Comparison of ENCODE assay signal across 17 cellular contexts in the genomic region with DNA sequence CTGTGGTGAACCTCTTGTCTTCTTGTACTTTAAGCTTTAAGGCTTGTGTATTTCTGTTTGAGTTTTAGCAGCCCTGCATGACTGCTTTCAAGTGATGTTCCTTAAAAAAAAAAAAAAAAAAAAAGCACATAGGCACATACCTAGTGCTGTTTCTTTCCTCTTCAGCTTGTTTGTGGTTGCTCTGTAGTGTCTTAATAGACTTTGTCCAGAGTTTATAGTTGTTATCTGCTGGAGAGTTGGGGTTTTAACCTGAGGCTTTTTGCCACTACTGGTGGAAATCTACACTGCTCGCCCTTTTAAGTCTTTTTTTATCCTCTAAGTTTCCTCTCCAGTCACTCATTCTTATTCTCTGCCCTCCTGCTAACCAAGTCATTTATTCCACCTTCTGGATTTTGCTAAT. TPM values are rescaled to one million over a fixed set of nuclear protein-coding genes. Genes with fewer than 3 reads are reported as not detected.
DNase-seq lines count a peak whose midpoint lies in the region; ATAC-seq, FAIRE-seq and TF ChIP-seq lines count a peak whose summit lies in the region.
"Had no signal": no experiment of that assay in that cellular context is flagged by ENCODE, and none has a peak within 500 bp of the region (broad histone marks: within the 10 kb centered on the region; RNA-seq: fewer than 3 reads in every experiment).

No MANE protein-coding gene starts in this region.

- peaks cover 3% of the 10 kb centered on the region for H3K36me3 ChIP-seq in CD4-positive, CD25-positive, alpha-beta regulatory T cell (ENCODE audit: control insufficient read depth, insufficient read depth, low read length)
- H3K36me3 ChIP-seq in DND-41 (ENCODE audit: insufficient read depth, low read length), result 0 out of 2 replicates have a peak, but pooled peaks cover 2% of the 10 kb centered on the region
- H3K36me3 ChIP-seq in GM12878 (ENCODE audit: control insufficient read depth in 2 of 2, insufficient read depth in 2 of 2, low read length in 1 of 2), result peaks cover 0 to under 1% of the 10 kb centered on the region in 2 experiments; a peak in 3 of 4 replicates
- H3K36me3 ChIP-seq: ovary, SJSA1 had no signal

- no TSS peak for BruUV-seq in GM12878 (replicated peaks; lab: Mats Ljungman, UMichigan)

- no peak for TF ChIP-seq RAD21 in GM12878 (IDR thresholded peaks at IDR 0.05; ENCODE audit: insufficient read depth, low read depth, low read length)

- no peak overlapping the region for H3K9ac ChIP-seq in DND-41 (ENCODE audit: low read depth, low read length)
- no peak overlapping the region for H3K9ac ChIP-seq in GM12878 (ENCODE audit: control insufficient read depth, insufficient read depth, low read length)

- CTCF ChIA-PET in GM12878 (lab: Yijun Ruan, JAX), result interaction anchor here (1.1 to 4.8 kb wide), 8 partner anchors 10 to 100 kb away, joined by 3 to 22 read pairs (median 4); no protein-coding TSS in a partner anchor

- H3K27ac Mint-ChIP-seq in CD4-positive, CD25-positive, alpha-beta regulatory T cell, result peak overlapping the region in 2 of 3 donors; percentile 42 to 78
- H3K27ac Mint-ChIP-seq in naive B cell, result peak overlapping the region in 5 of 6 donors; percentile 70 to 92 (median 82)

- H3K36me3 Mint-ChIP-seq in CD4-positive, CD25-positive, alpha-beta regulatory T cell, result peaks cover 2% of the 10 kb centered on the region
- peaks cover 0 to 2% of the 10 kb centered on the region in 2 donors for H3K36me3 Mint-ChIP-seq in naive B cell

- FAIRE-seq in GM12878 (lab: Jason Lieb, UNC), result no peak

- TF ChIP-seq EP300 in GM12878 (IDR thresholded peaks at IDR 0.05; ENCODE audit: borderline replicate concordance in 1 of 2, control insufficient read depth in 1 of 2, low read depth in 2 of 2, low read length in 2 of 2), result no peak

- intact Hi-C loops in GM12878 (cut with micrococcal nuclease; ENCODE audit: unreplicated experiment), result no loop called here

- peaks cover 60 to 93% (median 76%) of the 10 kb centered on the region in 4 donors for H3K4me1 Mint-ChIP-seq in CD4-positive, CD25-positive, alpha-beta regulatory T cell
- H3K4me1 Mint-ChIP-seq in naive B cell, result peaks cover 68 to 94% (median 77%) of the 10 kb centered on the region in 3 donors

- H3K27me3 ChIP-seq in CD4-positive, CD25-positive, alpha-beta regulatory T cell (ENCODE audit: control insufficient read depth, insufficient read depth, low read length), result no peaks in the 10 kb centered on the region
- no peaks in the 10 kb centered on the region for H3K27me3 ChIP-seq in DND-41 (ENCODE audit: insufficient read depth, low read length, poor library complexity)
- H3K27me3 ChIP-seq in GM12878 (replicated peaks in 1 of 2; ENCODE audit: control insufficient read depth in 2 of 2, insufficient read depth in 2 of 2, low read length in 1 of 2), result no peaks in the 10 kb centered on the region
- H3K27me3 ChIP-seq: BE2C, ovary, SJSA1 had no signal

- SMC1A ChIA-PET in GM12878 (lab: Charles Lee; ENCODE audit: uncharacterized antibody, unreplicated experiment), result interaction anchor here (0.8 to 4.6 kb wide), 10 partner anchors 9 to 100 kb away, joined by 3 to 21 read pairs (median 6); no protein-coding TSS in a partner anchor

- no peak for DNase-seq in CD4-positive, CD25-positive, alpha-beta regulatory T cell
- DNase-seq in DND-41 (no peak), GM12878 (ENCODE audit: low read depth, low spot score) (no peak), naive B cell (no peak), NCI-H1105 (lab: John Stamatoyannopoulos, UW) (no peak), substantia nigra (lab: John Stamatoyannopoulos, UW) (no peak), GM13976 (ENCODE audit: low spot score) (no peak)
- DNase-seq: activated naive CD4-positive, alpha-beta T cell treated with anti-CD3 and anti-CD28 coated beads, Interleukin-2, amount 50 U/mL, for 16 hours; BE2C; Kasumi-1; mesendoderm; NCI-H1436 treated with DMSO at 0.1 percent for 48 hours; NCI-H446; ovary had no signal

- in situ Hi-C loops in GM12878 (cut with MboI) (no loop called here), GM13976 (cut with MboI; ENCODE audit: low sequenced_read_pairs, unreplicated experiment) (no loop called here)

- ATAC-seq in CD4-positive, CD25-positive, alpha-beta regulatory T cell (ENCODE audit: low read depth in 2 of 2), result no peak
- peak; percentile 62 for ATAC-seq in DND-41 (ENCODE audit: insufficient read depth, low read depth)
- peak; percentile 29 for ATAC-seq in GM12878
- peak; percentile 46 to 52 for ATAC-seq in naive B cell (ENCODE audit: low read depth in 2 of 2)
- no peak for ATAC-seq in HG03139 (IDR thresholded peaks at IDR 0.05; ENCODE audit: unreplicated experiment)

- H3K4me3 ChIP-seq in CD4-positive, CD25-positive, alpha-beta regulatory T cell (ENCODE audit: low read depth, low read length), result peak overlapping the region; percentile 23
- no peak overlapping the region for H3K4me3 ChIP-seq in DND-41 (ENCODE audit: low read depth in 1 of 2, low read length in 2 of 2)
- no peak overlapping the region for H3K4me3 ChIP-seq in GM12878
- H3K4me3 ChIP-seq: ovary, SJSA1, skin epidermis had no signal

- RAD21 ChIA-PET in GM12878 (lab: Charles Lee; ENCODE audit: unreplicated experiment), result interaction anchor here (1.1 to 1.8 kb wide), 3 partner anchors 24 to 100 kb away, joined by 3 to 4 read pairs (median 4); no protein-coding TSS in a partner anchor

- peaks cover 0 to 1% (median 0%) of the 10 kb centered on the region in 7 donors for H3K9me3 Mint-ChIP-seq in CD4-positive, CD25-positive, alpha-beta regulatory T cell
- peaks cover 0 to 1% (median 0%) of the 10 kb centered on the region in 7 donors for H3K9me3 Mint-ChIP-seq in naive B cell

- no peaks in the 10 kb centered on the region for H3K9me3 ChIP-seq in CD4-positive, CD25-positive, alpha-beta regulatory T cell (ENCODE audit: control insufficient read depth in 2 of 2, low read length in 2 of 2)
- H3K9me3 ChIP-seq in DND-41 (ENCODE audit: insufficient read depth, low read length, severe bottlenecking) (no peaks in the 10 kb centered on the region), GM12878 (replicated peaks; ENCODE audit: control insufficient read depth, insufficient read depth, low read length) (no peaks in the 10 kb centered on the region)
- H3K9me3 ChIP-seq: BE2C, ovary, SJSA1 had no signal

- H3K79me2 ChIP-seq in DND-41 (ENCODE audit: insufficient read depth, low read length), result peaks cover 98% of the 10 kb centered on the region
- peaks cover 92% of the 10 kb centered on the region for H3K79me2 ChIP-seq in GM12878 (ENCODE audit: control insufficient read depth, insufficient read depth, low read length)

- no peak overlapping the region for H3K27ac ChIP-seq in CD4-positive, CD25-positive, alpha-beta regulatory T cell (ENCODE audit: insufficient read depth, low read length, poor library complexity, severe bottlenecking)
- H3K27ac ChIP-seq in DND-41 (ENCODE audit: low read length), result no peak overlapping the region
- H3K27ac ChIP-seq in GM12878 (ENCODE audit: control insufficient read depth, insufficient read depth), result no peak overlapping the region
- H3K27ac ChIP-seq in substantia nigra (ENCODE audit: low read depth, low read length, poor library complexity, severe bottlenecking), result no peak overlapping the region
- H3K27ac ChIP-seq: ovary, SJSA1, skin epidermis had no signal

- TF ChIP-seq CTCF in DND-41 (IDR thresholded peaks at IDR 0.05; ENCODE audit: borderline replicate concordance, extremely low read depth, low read length, poor library complexity, severe bottlenecking) (no peak), GM12878 (IDR thresholded peaks at IDR 0.05 in 2 of 3, conservative IDR thresholded peaks at IDR 0.05 in 1 of 3; ENCODE audit: control insufficient read depth in 2 of 3, extremely low read depth in 1 of 3, insufficient read depth in 1 of 3, low read depth in 3 of 3, low read length in 3 of 3) (no peak), GM13976 (IDR thresholded peaks at IDR 0.05; ENCODE audit: borderline replicate concordance, control extremely low read depth, extremely low read depth, insufficient read depth, missing control alignments) (no peak)

- peak overlapping the region in 3 of 4 donors; percentile 13 to 69 (median 49) for H3K4me3 Mint-ChIP-seq in CD4-positive, CD25-positive, alpha-beta regulatory T cell
- peak overlapping the region; percentile 9 to 82 (median 58) for H3K4me3 Mint-ChIP-seq in naive B cell

- H4K20me1 ChIP-seq in DND-41 (ENCODE audit: insufficient read depth, low read length), result peaks cover 63% of the 10 kb centered on the region
- H4K20me1 ChIP-seq in GM12878 (ENCODE audit: control insufficient read depth, insufficient read depth), result no peaks in the 10 kb centered on the region

- H3K4me1 ChIP-seq in CD4-positive, CD25-positive, alpha-beta regulatory T cell (ENCODE audit: control insufficient read depth, insufficient read depth, low read length, poor library complexity, severe bottlenecking), result peaks cover 53% of the 10 kb centered on the region
- H3K4me1 ChIP-seq in DND-41 (ENCODE audit: insufficient read depth, low read length) (no peaks in the 10 kb centered on the region), GM12878 (ENCODE audit: control insufficient read depth, insufficient read depth, low read length) (peaks cover 21% of the 10 kb centered on the region; the same call in 1 of the 2 replicates)

- WGBS in GM12878 (ENCODE audit: insufficient coverage, insufficient replicate concordance, low lambda C conversion rate, missing lambda C conversion rate), result 50% methylated on average over 1 of the region's 1 CpG

- H2AFZ ChIP-seq in DND-41 (ENCODE audit: low read depth, low read length) (no peak overlapping the region), GM12878 (ENCODE audit: control insufficient read depth, low read depth, low read length) (no peak overlapping the region)

- H3K4me2 ChIP-seq in DND-41 (ENCODE audit: insufficient read depth, low read length) (no peak overlapping the region), GM12878 (ENCODE audit: control insufficient read depth, insufficient read depth) (no peak overlapping the region; the same call in 1 of the 2 replicates)

- H3K27me3 Mint-ChIP-seq in CD4-positive, CD25-positive, alpha-beta regulatory T cell, result no peaks in the 10 kb centered on the region
- H3K27me3 Mint-ChIP-seq in naive B cell, result no peaks in the 10 kb centered on the region

- TF ChIP-seq POLR2A in GM12878 (IDR thresholded peaks at IDR 0.05; ENCODE audit: low read depth, low read length), result no peak

- POLR2A ChIA-PET in GM12878 (lab: Charles Lee), result interaction anchor here (0.6 to 1.6 kb wide), 4 partner anchors 21 to 354 kb away, joined by 3 to 4 read pairs (median 4); no protein-coding TSS in a partner anchor

RNA-seq across cellular contexts. Expression of a gene that starts 34.5 kb away (rescaled TPM):
- 64.0 TPM for total RNA-seq in CD4-positive, CD25-positive, alpha-beta regulatory T cell
- 10 to 100 TPM; 14.9 to 28.7 (median 20.2) TPM for polyA plus RNA-seq in CD4-positive, CD25-positive, alpha-beta regulatory T cell
- 90.3 and 96.0 TPM in 2 replicates for total RNA-seq in GM12878 (2013; cell fraction: nucleolus; rRNA removed)
- total RNA-seq in GM12878 (2014; rRNA removed) (97.1 and 100 TPM in 2 replicates), GM12878 (2014; rRNA removed; fragmentation: Illumina TruSeq; extraction: Trizol) (78.2 and 80.7 TPM in 2 replicates), GM12878 (2021) (108 and 113 TPM in 2 replicates)
- 33.7 TPM for polyA plus RNA-seq in GM12878 (2011; ENCODE audit: low read depth)
- polyA plus RNA-seq in GM12878 (2011; rRNA removed) (228 and 243 TPM in 2 replicates), GM12878 (2014; fragmentation: Illumina TruSeq; extraction: Trizol) (78.4 and 96.3 TPM in 2 replicates), GM12878 (2014; fragmentation: Nextera tagmentation; extraction: Ambion mirVana) (10 to 100 TPM; 28.6 to 53.2 TPM), GM12878 (2014; rRNA removed) (76.3 and 82.7 TPM in 2 replicates), GM12878 (2016; fragmentation: Nextera tagmentation; extraction: Ambion mirVana) (1 to 10 TPM; 7.3 to 8.8 TPM), naive B cell (ENCODE audit: low read depth in 6 of 6) (10 to 100 TPM; 17.9 to 38.5 (median 26.6) TPM)
- 200 and 228 TPM in 2 replicates for polyA plus RNA-seq in GM12878 (2011; cell fraction: cytosol; rRNA removed)
- polyA plus RNA-seq in GM12878 (2011; cell fraction: nucleus; rRNA removed), result 112 and 150 TPM in 2 replicates
- 32.7 and 53.4 TPM in 2 replicates for polyA plus RNA-seq in GM12878 (2012)
- 410 and 440 TPM in 2 replicates for polyA minus RNA-seq in GM12878 (2011; rRNA and poly(A)+ RNA removed)
- 96.4 and 106 TPM in 2 replicates for polyA minus RNA-seq in GM12878 (2011; cell fraction: cytosol; rRNA and poly(A)+ RNA removed)
- 68.8 and 110 TPM in 2 replicates for polyA minus RNA-seq in GM12878 (2011; cell fraction: nucleus; rRNA and poly(A)+ RNA removed)

Comparison
In these comparisons a context has a peak if more than half of its experiments do, and no peak if none do; other contexts are left out.
1. ATAC-seq: peak in DND-41 (single experiment), GM12878 (single experiment) and naive B cell (2 of 2); none in CD4-positive, CD25-positive, alpha-beta regulatory T cell (0 of 2) and HG03139 (single experiment).